16 cellular contexts compared by ENCODE assay signal in genomic region chr10:70498970-70499828, GRCh38. TPM values are rescaled to one million over a fixed set of nuclear protein-coding genes. Genes with fewer than 3 reads are reported as not detected.
DNase-seq lines count a peak whose midpoint lies in the region; ATAC-seq and TF ChIP-seq lines count a peak whose summit lies in the region.
"Had no signal": no experiment of that assay in that cellular context is flagged by ENCODE, and none has a peak within 500 bp of the region (broad histone marks: within the 10 kb centered on the region; RNA-seq: fewer than 3 reads in every experiment).

No MANE protein-coding gene starts in this region.

- no peaks in the 10 kb centered on the region for H3K36me3 Mint-ChIP-seq in glutamatergic neuron (ENCODE audit: unreplicated experiment)
- H3K36me3 Mint-ChIP-seq: immature natural killer cell; natural killer cell treated with Interleukin-12 subunit alpha and Interleukin-12 subunit beta and Interleukin-15 and Interleukin-18, amount 100 ng/mL, for 72 hours had no signal

- no peak overlapping the region for H2AFZ ChIP-seq in parathyroid adenoma

- peaks cover 7% of the 10 kb centered on the region for H3K9me3 Mint-ChIP-seq in glutamatergic neuron (ENCODE audit: unreplicated experiment)
- H3K9me3 Mint-ChIP-seq: HFFc6; immature natural killer cell; natural killer cell treated with Interleukin-12 subunit alpha and Interleukin-12 subunit beta and Interleukin-15 and Interleukin-18, amount 100 ng/mL, for 72 hours had no signal

- H3K4me3 Mint-ChIP-seq in glutamatergic neuron (ENCODE audit: unreplicated experiment), result no peak overlapping the region
- H3K4me3 Mint-ChIP-seq: HFFc6; immature natural killer cell; natural killer cell treated with Interleukin-12 subunit alpha and Interleukin-12 subunit beta and Interleukin-15 and Interleukin-18, amount 100 ng/mL, for 72 hours had no signal

- H3K9me3 ChIP-seq in adrenal gland (replicated peaks in 1 of 3) (no peaks in the 10 kb centered on the region), left ventricle myocardium inferior (replicated peaks) (no peaks in the 10 kb centered on the region), parathyroid adenoma (ENCODE audit: control insufficient read depth, low read length) (no peaks in the 10 kb centered on the region)

- TF ChIP-seq CTCF in adrenal gland (IDR thresholded peaks at IDR 0.05) (no peak), left ventricle myocardium inferior (IDR thresholded peaks at IDR 0.05; ENCODE audit: borderline replicate concordance) (no peak), parathyroid adenoma (IDR thresholded peaks at IDR 0.05) (no peak), glutamatergic neuron (IDR thresholded peaks at IDR 0.05; ENCODE audit: partially characterized antibody, unreplicated experiment) (no peak)

- ATAC-seq in GM18870 (IDR thresholded peaks at IDR 0.05; ENCODE audit: unreplicated experiment) (no peak), GM19023 (IDR thresholded peaks at IDR 0.05; ENCODE audit: unreplicated experiment) (no peak)

- intact Hi-C loops in adrenal gland (cut with DNase I), result no loop called here
- intact Hi-C loops in left ventricle myocardium inferior (cut with micrococcal nuclease), result no loop called here

- TF ChIP-seq POLR2A in adrenal gland (IDR thresholded peaks at IDR 0.05), result no peak

- peaks cover 6% of the 10 kb centered on the region for H3K27me3 Mint-ChIP-seq in glutamatergic neuron (ENCODE audit: unreplicated experiment)
- H3K27me3 Mint-ChIP-seq: natural killer cell treated with Interleukin-12 subunit alpha and Interleukin-12 subunit beta and Interleukin-15 and Interleukin-18, amount 100 ng/mL, for 72 hours had no signal

- 57 to 71% (median 61%) methylated on average over 5 to 10 of the region's 10 CpGs for WGBS in adrenal gland, 4 donors

- H3K4me2 ChIP-seq in parathyroid adenoma (ENCODE audit: low read length), result no peak overlapping the region

- H3K27me3 ChIP-seq in H7 (ENCODE audit: control insufficient read depth, insufficient read depth, low read length) (no peaks in the 10 kb centered on the region), adrenal gland (no peaks in the 10 kb centered on the region), left ventricle myocardium inferior (ENCODE audit: low read depth) (no peaks in the 10 kb centered on the region), parathyroid adenoma (ENCODE audit: control insufficient read depth, insufficient read depth, low read length) (no peaks in the 10 kb centered on the region)

- H3K79me2 ChIP-seq in parathyroid adenoma, result no peaks in the 10 kb centered on the region

- H3K4me3 ChIP-seq in H7 (ENCODE audit: insufficient read depth, low read depth, low read length), result no peak overlapping the region
- H3K4me3 ChIP-seq in adrenal gland, result no peak overlapping the region
- no peak overlapping the region for H3K4me3 ChIP-seq in left ventricle myocardium inferior
- H3K4me3 ChIP-seq in parathyroid adenoma (ENCODE audit: low read depth, low read length), result no peak overlapping the region

- peak overlapping the region in 4 of 5 donors; percentile 22 to 64 (median 40) for H3K27ac ChIP-seq in adrenal gland
- peak overlapping the region; percentile 77 for H3K27ac ChIP-seq in left ventricle myocardium inferior (replicated peaks)
- H3K27ac ChIP-seq in parathyroid adenoma, result peak overlapping the region; percentile 43

- peaks cover 8% of the 10 kb centered on the region for H3K4me1 Mint-ChIP-seq in glutamatergic neuron (ENCODE audit: low read depth, unreplicated experiment)

- no peak overlapping the region for H3K27ac Mint-ChIP-seq in glutamatergic neuron (ENCODE audit: unreplicated experiment)
- H3K27ac Mint-ChIP-seq: HFFc6; immature natural killer cell; natural killer cell treated with Interleukin-12 subunit alpha and Interleukin-12 subunit beta and Interleukin-15 and Interleukin-18, amount 100 ng/mL, for 72 hours had no signal

- H3K9ac ChIP-seq in parathyroid adenoma, result no peak overlapping the region

- H3K4me1 ChIP-seq in adrenal gland (replicated peaks in 1 of 2) (peaks cover 0 to 21% of the 10 kb centered on the region in 2 donors), left ventricle myocardium inferior (peaks cover 71% of the 10 kb centered on the region), parathyroid adenoma (no peaks in the 10 kb centered on the region)

- DNase-seq in H7 (peak; percentile 79), adrenal gland (no peak), left ventricle myocardium inferior (no peak), occipital lobe (lab: John Stamatoyannopoulos, UW) (no peak), glutamatergic neuron (no peak)
- DNase-seq: activated CD4-positive, CD25-positive, alpha-beta regulatory T cell treated with anti-CD3 and anti-CD28 coated beads, Interleukin-2, amount 50 U/mL, for 72 hours; HFFc6; immature natural killer cell had no signal

- H3K36me3 ChIP-seq in H7 (replicated peaks; ENCODE audit: control insufficient read depth, insufficient read depth, low read length), result no peaks in the 10 kb centered on the region
- H3K36me3 ChIP-seq in adrenal gland (replicated peaks in 1 of 2), result no peaks in the 10 kb centered on the region
- H3K36me3 ChIP-seq in left ventricle myocardium inferior, result no peaks in the 10 kb centered on the region
- no peaks in the 10 kb centered on the region for H3K36me3 ChIP-seq in parathyroid adenoma (ENCODE audit: control insufficient read depth, insufficient read depth, low read length)

RNA-seq across cellular contexts. Expression of gene PALD1, which starts 20.6 kb away (rescaled TPM):
- total RNA-seq in H7 (2014; rRNA removed; shearing (Covaris generic)), result 51.9 and 53.2 TPM in 2 replicates
- 10 to 100 TPM in 4 of 8 donors, 1 to 10 TPM in 4; 4.5 to 16.2 (median 9.3) TPM for total RNA-seq in adrenal gland
- 1 to 10 TPM; 2.0 to 7.6 (median 5.5) TPM for polyA plus RNA-seq in adrenal gland
- 5.1 TPM for total RNA-seq in left ventricle myocardium inferior
- total RNA-seq in occipital lobe, result 8.9 TPM
- 15.5 TPM for total RNA-seq in glutamatergic neuron (ENCODE audit: unreplicated experiment)
- total RNA-seq: bronchial epithelial cell, HFFc6 had no signal

RNA-seq across cellular contexts. Expression of gene NODAL, which starts 57.7 kb away (rescaled TPM):
- 151 and 252 TPM in 2 replicates for total RNA-seq in H7 (2014; rRNA removed; shearing (Covaris generic))
- total RNA-seq in adrenal gland, result not detected
- polyA plus RNA-seq in adrenal gland, result not detected
- total RNA-seq in left ventricle myocardium inferior, result 0.16 TPM
- 2.2 TPM for total RNA-seq in occipital lobe
- total RNA-seq in glutamatergic neuron (ENCODE audit: unreplicated experiment), result not detected
- total RNA-seq: Daoy; fibroblast of lung; HFFc6; LHCN-M2; natural killer cell treated with Interleukin-12 subunit alpha and Interleukin-12 subunit beta and Interleukin-15 and Interleukin-18, amount 100 ng/mL, for 72 hours had no signal
- polyA plus RNA-seq: fibroblast of lung, immature natural killer cell had no signal

Comparison
In these comparisons a context has a peak if more than half of its experiments do, and no peak if none do; other contexts are left out.
1. RNA of gene NODAL, which starts 57.7 kb away (total RNA-seq): 151 to 252 TPM in H7; 2.2 TPM in occipital lobe (single experiment), not detected in glutamatergic neuron (single experiment), 0.16 TPM in left ventricle myocardium inferior (single experiment) and not detected in adrenal gland; every median in the first group is over 10 times any median in the second.
2. Peak in every context shown above with its lines, with median percentiles within 50 percentile points of each other: H3K27ac ChIP-seq.